ENCODE assay signal across 2 cellular contexts in the genomic region with DNA sequence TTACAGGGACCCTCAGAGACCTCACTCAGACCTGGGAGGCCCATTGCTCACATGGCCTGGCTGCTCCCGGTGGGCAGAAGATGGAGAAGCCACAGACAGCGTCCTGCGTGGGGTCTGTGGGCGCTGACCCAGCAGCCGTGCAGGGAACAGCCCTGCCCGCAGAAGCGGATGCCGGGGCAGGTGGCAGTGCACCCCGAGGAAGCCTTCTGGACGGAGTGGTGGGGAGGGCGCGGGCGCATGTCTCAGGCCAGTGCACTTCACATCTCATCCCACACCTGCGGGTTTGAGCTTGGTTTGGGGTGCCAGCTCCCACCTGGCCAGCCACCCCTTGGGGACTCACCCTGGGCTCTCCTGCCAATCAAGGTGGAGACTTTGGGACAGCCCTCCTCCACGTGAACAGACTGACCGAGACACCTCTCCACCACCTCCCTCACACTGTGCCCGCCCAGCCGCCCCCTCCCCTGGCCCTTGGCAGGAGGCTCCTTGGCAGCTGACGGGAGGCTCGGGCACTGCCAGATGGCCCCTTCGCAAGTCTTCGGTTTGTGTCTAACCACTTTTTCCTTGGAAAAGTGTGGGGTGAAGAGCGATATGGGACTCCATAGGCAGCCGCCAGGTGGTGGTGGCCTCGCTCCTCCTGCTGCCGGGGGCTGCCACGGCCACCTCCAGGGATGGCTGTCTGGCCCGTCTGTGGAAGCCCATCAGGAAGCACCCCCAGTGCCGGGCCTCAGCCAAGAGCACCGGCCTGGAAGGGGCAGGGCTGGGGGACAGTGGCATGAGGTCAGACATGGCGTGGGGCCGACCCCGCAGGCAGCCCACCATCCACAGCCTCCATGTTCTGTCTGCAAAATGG.
TF ChIP-seq lines count a peak whose summit lies in the region.

No MANE protein-coding gene starts in this region.

TF ChIP-seq in GM12878, 131 proteins besides CTCF, POLR2A, EP300 and RAD21:
- no peak for TF ChIP-seq GABPA (IDR thresholded peaks at IDR 0.05; ENCODE audit: low read depth)
TF ChIP-seq in GM12878: peak in this region for 0.

TF ChIP-seq in HepG2, 621 proteins besides CTCF, POLR2A, EP300 and RAD21:
- TF ChIP-seq ZNF430 (CRISPR knock-in tag; IDR thresholded peaks at IDR 0.05), result no peak
- no peak for TF ChIP-seq ZNF274 (CRISPR knock-in tag; IDR thresholded peaks at IDR 0.05)
- TF ChIP-seq HOXA3 (CRISPR knock-in tag; IDR thresholded peaks at IDR 0.05), result no peak
- no peak for TF ChIP-seq ZNF234 (CRISPR knock-in tag; conservative IDR thresholded peaks at IDR 0.05)
- TF ChIP-seq DPF2 (CRISPR knock-in tag; IDR thresholded peaks at IDR 0.05; ENCODE audit: borderline replicate concordance, low read depth), result no peak
- TF ChIP-seq TBX3 (IDR thresholded peaks at IDR 0.05; ENCODE audit: borderline replicate concordance), result no peak
- TF ChIP-seq SYNCRIP (IDR thresholded peaks at IDR 0.05; ENCODE audit: insufficient read depth, low read depth, low read length), result no peak
- no peak for TF ChIP-seq ZNF468 (CRISPR knock-in tag; IDR thresholded peaks at IDR 0.05)
- no peak for TF ChIP-seq ZNF768 (CRISPR knock-in tag; IDR thresholded peaks at IDR 0.05)
- TF ChIP-seq HNF4A (CRISPR knock-in tag; IDR thresholded peaks at IDR 0.05), result no peak
- TF ChIP-seq ZSCAN31 (CRISPR knock-in tag; IDR thresholded peaks at IDR 0.05; ENCODE audit: low read depth), result no peak
- no peak for TF ChIP-seq ZNF720 (CRISPR knock-in tag; IDR thresholded peaks at IDR 0.05)
- TF ChIP-seq ZNF10 (CRISPR knock-in tag; IDR thresholded peaks at IDR 0.05; ENCODE audit: borderline replicate concordance, low read depth), result no peak
- TF ChIP-seq TFAP4 (IDR thresholded peaks at IDR 0.05; ENCODE audit: borderline replicate concordance, low read depth), result no peak
- TF ChIP-seq CHD4 (IDR thresholded peaks at IDR 0.05; ENCODE audit: borderline replicate concordance, low read length), result no peak
- TF ChIP-seq, protein P1, sequence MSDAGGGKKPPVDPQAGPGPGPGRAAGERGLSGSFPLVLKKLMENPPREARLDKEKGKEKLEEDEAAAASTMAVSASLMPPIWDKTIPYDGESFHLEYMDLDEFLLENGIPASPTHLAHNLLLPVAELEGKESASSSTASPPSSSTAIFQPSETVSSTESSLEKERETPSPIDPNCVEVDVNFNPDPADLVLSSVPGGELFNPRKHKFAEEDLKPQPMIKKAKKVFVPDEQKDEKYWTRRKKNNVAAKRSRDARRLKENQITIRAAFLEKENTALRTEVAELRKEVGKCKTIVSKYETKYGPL (CRISPR knock-in tag; IDR thresholded peaks at IDR 0.05), result no peak
TF ChIP-seq in HepG2: peak in this region for 0.
